Comparison of ENCODE assay signal across 8 cellular contexts in genomic region chr5:98771389-98772109, GRCh38. TPM values are rescaled to one million over a fixed set of nuclear protein-coding genes. Genes with fewer than 3 reads are reported as not detected.
DNase-seq lines count a peak whose midpoint lies in the region; ATAC-seq and TF ChIP-seq lines count a peak whose summit lies in the region.

No MANE protein-coding gene starts in this region.

- H3K4me2 ChIP-seq in osteoblast (ENCODE audit: insufficient read depth, low read length): peak overlapping the region; percentile 88

- H4K20me1 ChIP-seq in osteoblast (ENCODE audit: insufficient read depth, low read length): peaks cover 27% of the 10 kb centered on the region

- peaks cover 14% of the 10 kb centered on the region for H3K36me3 ChIP-seq in osteoblast (ENCODE audit: insufficient read depth, low read length)

- H3K9me3 Mint-ChIP-seq in activated naive CD8-positive, alpha-beta T cell treated with anti-CD3 and anti-CD28 coated beads, Interleukin-2, amount 50 U/mL, for 24 hours: no peaks in the 10 kb centered on the region

- peak overlapping the region; percentile 70 for H3K27ac Mint-ChIP-seq in activated naive CD8-positive, alpha-beta T cell treated with anti-CD3 and anti-CD28 coated beads, Interleukin-2, amount 50 U/mL, for 24 hours

- H2AFZ ChIP-seq in osteoblast (ENCODE audit: low read length): peak overlapping the region; percentile 19

- H3K4me3 ChIP-seq in LNCaP clone FGC (ENCODE audit: low read depth, low read length): peak overlapping the region; percentile 61
- peak overlapping the region; percentile 78 for H3K4me3 ChIP-seq in osteoblast (ENCODE audit: insufficient read depth, low read length)

- TF ChIP-seq CTCF in 22Rv1 (IDR thresholded peaks at IDR 0.05) (peak; percentile 97), GM10266 (IDR thresholded peaks at IDR 0.05; ENCODE audit: control insufficient read depth, insufficient read depth, low read depth, missing control alignments) (peak; percentile 80), LNCaP clone FGC (IDR thresholded peaks at IDR 0.05; ENCODE audit: control insufficient read depth, extremely low read depth, insufficient read depth) (peak; percentile 78), osteoblast (IDR thresholded peaks at IDR 0.05; ENCODE audit: extremely low read depth, low read depth, low read length) (peak; percentile 94)

- peaks cover 30% of the 10 kb centered on the region for H3K4me1 ChIP-seq in osteoblast (ENCODE audit: insufficient read depth, low read length)

- H3K79me2 ChIP-seq in osteoblast (ENCODE audit: insufficient read depth, low read length): peaks cover 76% of the 10 kb centered on the region

- H3K4me3 Mint-ChIP-seq in activated naive CD8-positive, alpha-beta T cell treated with anti-CD3 and anti-CD28 coated beads, Interleukin-2, amount 50 U/mL, for 24 hours: peak overlapping the region; percentile 96

- peaks cover 61% of the 10 kb centered on the region for H3K4me1 Mint-ChIP-seq in activated naive CD8-positive, alpha-beta T cell treated with anti-CD3 and anti-CD28 coated beads, Interleukin-2, amount 50 U/mL, for 24 hours

- H3K27ac ChIP-seq in 22Rv1: peak overlapping the region; percentile 92
- H3K27ac ChIP-seq in osteoblast (ENCODE audit: low read depth, low read length): peak overlapping the region; percentile 87

- DNase-seq in GM10266 (ENCODE audit: extremely low spot score) (peak; percentile 83), LNCaP clone FGC (ENCODE audit: low read depth) (peak; percentile 79), RKO (ENCODE audit: low spot score) (peak; percentile 95), glomerular visceral epithelial cell (ENCODE audit: extremely low spot score) (peak; percentile 91), osteoblast (ENCODE audit: insufficient read length, low spot score, missing footprints) (peak; percentile 95)
- DNase-seq in activated naive CD8-positive, alpha-beta T cell treated with anti-CD3 and anti-CD28 coated beads, Interleukin-2, amount 50 U/mL, for 24 hours: peak; percentile 58

- no peaks in the 10 kb centered on the region for H3K9me3 ChIP-seq in osteoblast (ENCODE audit: low read depth, low read length)

- peaks cover 47% of the 10 kb centered on the region for H3K27me3 Mint-ChIP-seq in activated naive CD8-positive, alpha-beta T cell treated with anti-CD3 and anti-CD28 coated beads, Interleukin-2, amount 50 U/mL, for 24 hours

- no peaks in the 10 kb centered on the region for H3K36me3 Mint-ChIP-seq in activated naive CD8-positive, alpha-beta T cell treated with anti-CD3 and anti-CD28 coated beads, Interleukin-2, amount 50 U/mL, for 24 hours (ENCODE audit: low read depth)

- H3K27me3 ChIP-seq in osteoblast (ENCODE audit: insufficient read depth, low read length): no peaks in the 10 kb centered on the region

- ATAC-seq in activated naive CD8-positive, alpha-beta T cell treated with anti-CD3 and anti-CD28 coated beads, Interleukin-2, amount 50 U/mL, for 24 hours: no peak
- no peak for ATAC-seq in HG02642 (IDR thresholded peaks at IDR 0.05; ENCODE audit: poor library complexity, unreplicated experiment)

RNA-seq across cellular contexts. Expression of gene RGMB, which starts 1.9 kb away (rescaled TPM):
- 70.9 and 81.3 TPM in 2 replicates for total RNA-seq in osteoblast
